31 cellular contexts compared by ENCODE assay signal in the genomic region with DNA sequence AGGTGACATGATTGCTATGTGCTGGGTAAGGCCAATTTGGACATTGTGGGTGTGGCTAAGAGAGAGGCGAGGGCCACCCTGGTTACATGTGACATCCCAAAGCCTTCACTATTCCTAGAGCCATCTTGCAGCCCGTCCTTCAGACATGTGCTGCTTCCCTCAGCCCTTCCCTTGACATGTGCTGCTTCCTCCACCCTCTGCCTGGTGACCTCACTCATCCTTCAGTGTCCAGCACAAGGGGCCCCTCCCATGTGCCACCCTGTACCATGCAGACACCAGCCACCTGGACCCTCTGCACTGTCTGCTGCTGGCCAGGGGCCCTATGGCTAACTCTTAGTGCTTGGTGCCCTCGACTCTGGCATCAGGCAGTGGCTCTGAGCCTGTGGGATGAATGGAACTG. TPM values are rescaled to one million over a fixed set of nuclear protein-coding genes. Genes with fewer than 3 reads are reported as not detected.
"Had no signal": no experiment of that assay in that cellular context is flagged by ENCODE, and none has a peak within 500 bp of the region (broad histone marks: within the 10 kb centered on the region; RNA-seq: fewer than 3 reads in every experiment).

No MANE protein-coding gene starts in this region.

- H3K4me3 ChIP-seq: body of pancreas, coronary artery, dorsolateral prefrontal cortex had no signal

- DNase-seq: activated B cell treated with CpG ODN at 0.5 μM for 24 hours; activated CD4-positive, alpha-beta memory T cell treated with anti-CD3 and anti-CD28 coated beads, Interleukin-2, amount 10 ng/mL, durations not matched to agents 7 days and 5 days; activated CD4-positive, alpha-beta T cell treated with anti-CD3 and anti-CD28 coated beads, Interleukin-2, amount 50 U/mL, for 4 hours; activated CD8-positive, alpha-beta memory T cell treated with anti-CD3 and anti-CD28 coated beads, Interleukin-2, amount 50 U/mL, for 48 hours; activated gamma-delta T cell; activated naive CD4-positive, alpha-beta T cell; activated naive CD4-positive, alpha-beta T cell treated with anti-CD3 and anti-CD28 coated beads, Interleukin-2, amount 50 U/mL, for 16 hours; activated T-cell treated with anti-CD3 and anti-CD28 coated beads for 4 hours; activated T-cell treated with anti-CD3 and anti-CD28 coated beads, Interleukin-2, amount 50 U/mL, for 24 hours; activated T-cell treated with anti-CD3 and anti-CD28 coated beads, Interleukin-2, amount 50 U/mL, for 72 hours; amniotic stem cell; anterior cingulate cortex; body of pancreas; central memory CD4-positive, alpha-beta T cell; cerebellar nuclear complex; dorsolateral prefrontal cortex; effector memory CD4-positive, alpha-beta T cell; foreskin fibroblast; T-helper 1 cell; T-helper 17 cell; T1000 had no signal

- H3K27me3 ChIP-seq: body of pancreas had no signal

- H3K4me1 ChIP-seq: body of pancreas had no signal

- H3K27ac Mint-ChIP-seq: activated B cell treated with CpG ODN at 0.5 μM for 24 hours; activated CD4-positive, alpha-beta memory T cell treated with anti-CD3 and anti-CD28 coated beads, Interleukin-2, amount 10 ng/mL, durations not matched to agents 7 days and 5 days; activated naive CD8-positive, alpha-beta T cell; activated T-cell treated with anti-CD3 and anti-CD28 coated beads, Interleukin-2, amount 50 U/mL, for 24 hours; activated T-cell treated with anti-CD3 and anti-CD28 coated beads, Interleukin-2, amount 50 U/mL, for 72 hours; dendritic cell treated with granulocyte-macrophage colony-stimulating factor and Interleukin-4, amounts not matched to agents 40 ng/mL and 50 ng/mL, for 4 days; endodermal cell; T-helper 17 cell had no signal

- H3K27ac ChIP-seq: body of pancreas, coronary artery, dorsolateral prefrontal cortex, WERI-Rb-1 had no signal

- ATAC-seq: activated CD4-positive, CD25-positive, alpha-beta regulatory T cell treated with anti-CD3 and anti-CD28 coated beads, Interleukin-2, amount 50 U/mL, for 24 hours; activated T-cell treated with anti-CD3 and anti-CD28 coated beads, Interleukin-2, amount 50 U/mL, for 72 hours; body of pancreas; esophagus mucosa; T-helper 17 cell had no signal

- FAIRE-seq: frontal cortex had no signal

- H3K36me3 Mint-ChIP-seq: activated naive CD8-positive, alpha-beta T cell had no signal

- H3K4me3 Mint-ChIP-seq: activated B cell treated with CpG ODN at 0.5 μM for 24 hours; activated CD4-positive, alpha-beta memory T cell treated with anti-CD3 and anti-CD28 coated beads, Interleukin-2, amount 10 ng/mL, durations not matched to agents 7 days and 5 days; activated naive CD8-positive, alpha-beta T cell; activated T-cell treated with anti-CD3 and anti-CD28 coated beads, Interleukin-2, amount 50 U/mL, for 24 hours; activated T-cell treated with anti-CD3 and anti-CD28 coated beads, Interleukin-2, amount 50 U/mL, for 72 hours; dendritic cell treated with granulocyte-macrophage colony-stimulating factor and Interleukin-4, amounts not matched to agents 40 ng/mL and 50 ng/mL, for 4 days; endodermal cell; T-helper 17 cell; T-helper 2 cell treated with Interferon-gamma antibody and Interleukin-4, amounts not matched to agents 5 μg/mL and 100 μg/mL, for 36 hours had no signal

- H3K27me3 Mint-ChIP-seq: activated CD4-positive, alpha-beta memory T cell treated with anti-CD3 and anti-CD28 coated beads, Interleukin-2, amount 10 ng/mL, durations not matched to agents 7 days and 5 days had no signal

- H3K4me1 Mint-ChIP-seq: activated B cell treated with CpG ODN at 0.5 μM for 24 hours; activated CD4-positive, alpha-beta memory T cell treated with anti-CD3 and anti-CD28 coated beads, Interleukin-2, amount 10 ng/mL, durations not matched to agents 7 days and 5 days; endodermal cell; T-helper 17 cell had no signal

- H3K36me3 ChIP-seq: WERI-Rb-1 had no signal

RNA-seq across cellular contexts. Expression of a gene that starts 27.4 kb away (rescaled TPM):
- total RNA-seq: activated B cell treated with CpG ODN at 0.5 μM for 24 hours; activated CD4-positive, alpha-beta memory T cell treated with anti-CD3 and anti-CD28 coated beads, Interleukin-2, amount 10 ng/mL, durations not matched to agents 7 days and 5 days; activated T-cell treated with anti-CD3 and anti-CD28 coated beads, Interleukin-2, amount 50 U/mL, for 72 hours; epithelial cell of proximal tubule; T-helper 17 cell had no signal
